8 cellular contexts compared by ENCODE assay signal in the genomic region with DNA sequence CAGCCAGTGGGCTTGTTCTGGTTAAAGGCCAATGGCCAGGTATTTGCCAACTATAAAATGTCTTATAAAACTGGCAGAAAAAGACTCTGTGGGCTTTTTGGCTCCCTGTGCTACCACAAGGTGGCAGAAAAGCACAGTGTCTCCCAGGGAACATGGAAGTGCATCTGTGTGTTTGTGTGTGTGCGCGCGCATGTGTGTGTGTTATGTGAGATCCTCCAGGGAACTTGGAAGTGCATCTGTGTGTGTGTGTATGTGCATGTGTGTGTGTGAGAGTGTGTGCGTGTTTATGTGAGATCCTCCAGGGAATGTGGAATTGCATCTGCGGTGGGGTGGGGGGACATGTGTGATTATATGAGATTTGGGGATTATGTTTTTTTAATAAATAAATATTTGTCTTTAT. TPM values are rescaled to one million over a fixed set of nuclear protein-coding genes. Genes with fewer than 3 reads are reported as not detected.
DNase-seq lines count a peak whose midpoint lies in the region; ATAC-seq, FAIRE-seq and TF ChIP-seq lines count a peak whose summit lies in the region.

No MANE protein-coding gene starts in this region.

- no peak overlapping the region for H3K27ac ChIP-seq in A549
- no peak overlapping the region for H3K27ac ChIP-seq in psoas muscle

- intact Hi-C loops in activated CD4-positive, alpha-beta memory T cell treated with anti-CD3 and anti-CD28 coated beads for 36 hours (cut with micrococcal nuclease): loop anchor here (1.0 kb wide), 1 partner anchor 394 kb away; no protein-coding TSS in a partner anchor
- intact Hi-C loops in psoas muscle (cut with DNase I): loop anchor here in 1 of 2 donors (5.0 kb wide), 1 partner anchor 466 kb away; no protein-coding TSS in a partner anchor

- H3K4me1 Mint-ChIP-seq in activated CD4-positive, alpha-beta memory T cell treated with anti-CD3 and anti-CD28 coated beads for 36 hours (ENCODE audit: low read depth): no peaks in the 10 kb centered on the region

- peak; percentile 59 to 74 for TF ChIP-seq RAD21 in A549 (conservative IDR thresholded peaks at IDR 0.05 in 1 of 2, IDR thresholded peaks at IDR 0.05 in 1 of 2)

- no peak overlapping the region for H3K4me2 ChIP-seq in A549

- H3K4me1 ChIP-seq in A549: no peaks in the 10 kb centered on the region
- H3K4me1 ChIP-seq in psoas muscle: no peaks in the 10 kb centered on the region

- H3K27me3 Mint-ChIP-seq in activated CD4-positive, alpha-beta memory T cell treated with anti-CD3 and anti-CD28 coated beads for 36 hours: peaks cover 6% of the 10 kb centered on the region

- H3K36me3 ChIP-seq in psoas muscle (ENCODE audit: insufficient read depth in 1 of 2, low read depth in 1 of 2): no peaks in the 10 kb centered on the region

- ATAC-seq in A549: peak; percentile 47 to 83; a peak in 4 of 6 replicates
- ATAC-seq in psoas muscle: no peak
- no peak for ATAC-seq in GM21576 (IDR thresholded peaks at IDR 0.05; ENCODE audit: unreplicated experiment)
- no peak for ATAC-seq in HG03139 (IDR thresholded peaks at IDR 0.05; ENCODE audit: unreplicated experiment)

- no peak overlapping the region for H3K4me3 ChIP-seq in A549
- H3K4me3 ChIP-seq in GM12864 (ENCODE audit: low read depth, low read length): no peak overlapping the region
- H3K4me3 ChIP-seq in foreskin fibroblast (ENCODE audit: low read depth in 1 of 2, low read length in 2 of 2): no peak overlapping the region
- H3K4me3 ChIP-seq in psoas muscle: no peak overlapping the region

- DNase-seq in A549 (ENCODE audit: low read depth in 1 of 2, low spot score in 1 of 2) (peak in 1 of 2 experiments; percentile 78), GM12864 (ENCODE audit: low read depth) (no peak), NCI-H2171 treated with DMSO at 0.1 percent for 48 hours (lab: John Stamatoyannopoulos, UW) (peak; percentile 65), foreskin fibroblast (peak; percentile 46 to 73), psoas muscle (no peak)
- peak; percentile 66 for DNase-seq in activated CD4-positive, alpha-beta memory T cell treated with anti-CD3 and anti-CD28 coated beads for 36 hours

- no peaks in the 10 kb centered on the region for H3K9me3 ChIP-seq in A549
- H3K9me3 ChIP-seq in psoas muscle: no peaks in the 10 kb centered on the region

- H3K36me3 Mint-ChIP-seq in activated CD4-positive, alpha-beta memory T cell treated with anti-CD3 and anti-CD28 coated beads for 36 hours: no peaks in the 10 kb centered on the region

- peaks cover 9% of the 10 kb centered on the region for H3K9me3 Mint-ChIP-seq in activated CD4-positive, alpha-beta memory T cell treated with anti-CD3 and anti-CD28 coated beads for 36 hours

- H3K27me3 ChIP-seq in psoas muscle (ENCODE audit: insufficient read depth in 3 of 3, low read length in 2 of 3): no peaks in the 10 kb centered on the region

- no peak overlapping the region for H3K27ac Mint-ChIP-seq in activated CD4-positive, alpha-beta memory T cell treated with anti-CD3 and anti-CD28 coated beads for 36 hours

- WGBS in A549 (ENCODE audit: missing lambda C conversion rate): 84% methylated on average over 5 of the region's 5 CpGs
- WGBS in psoas muscle, 3 donors: 48 to 69% (median 57%) methylated on average over 5 of the region's 5 CpGs

- TF ChIP-seq EP300 in A549 (IDR thresholded peaks at IDR 0.05): no peak

- POLR2A ChIA-PET in A549 (lab: Yijun Ruan, JAX): no interaction called here
- POLR2A ChIA-PET in activated CD4-positive, alpha-beta memory T cell treated with anti-CD3 and anti-CD28 coated beads for 36 hours (lab: Charles Lee): no interaction called here

- CTCF ChIA-PET in A549 (lab: Yijun Ruan, JAX): interaction anchor here (0.5 to 1.6 kb wide), 4 partner anchors 10 to 470 kb away, joined by 3 to 9 read pairs (median 4); no protein-coding TSS in a partner anchor
- CTCF ChIA-PET in activated CD4-positive, alpha-beta memory T cell treated with anti-CD3 and anti-CD28 coated beads for 36 hours (lab: Charles Lee): interaction anchor here (2.5 kb wide), 1 partner anchor 165 kb away, joined by 8 read pairs; no protein-coding TSS in a partner anchor

- TF ChIP-seq POLR2A in A549 (IDR thresholded peaks at IDR 0.05; ENCODE audit: low read length): no peak

- H3K4me3 Mint-ChIP-seq in activated CD4-positive, alpha-beta memory T cell treated with anti-CD3 and anti-CD28 coated beads for 36 hours: no peak overlapping the region

- TF ChIP-seq CTCF in A549 (IDR thresholded peaks at IDR 0.05) (peak; percentile 52), GM12864 (IDR thresholded peaks at IDR 0.05; ENCODE audit: low read depth, low read length, missing control alignments) (peak; percentile 61), foreskin fibroblast (IDR thresholded peaks at IDR 0.05; ENCODE audit: low read depth, low read length) (peak; percentile 71), psoas muscle (IDR thresholded peaks at IDR 0.05) (peak; percentile 19)

- no peak for FAIRE-seq in A549 (lab: Jason Lieb, UNC)

TF ChIP-seq in A549, 52 proteins besides CTCF, POLR2A, EP300 and RAD21:
- TF ChIP-seq ESRRA (IDR thresholded peaks at IDR 0.05; ENCODE audit: borderline replicate concordance, low read length): no peak
- peak; percentile 45 for TF ChIP-seq SMC3 (IDR thresholded peaks at IDR 0.05)
TF ChIP-seq in A549: peak in this region for 1.

RNA-seq across cellular contexts. Expression of gene ABI1, which starts 30.2 kb away (rescaled TPM):
- 56.3 and 67.6 TPM in 2 replicates for polyA plus RNA-seq in A549 (2011; rRNA removed)
- polyA plus RNA-seq in A549 (2012; cell fraction: cytosol; rRNA removed): 30.0 and 37.4 TPM in 2 replicates
- polyA plus RNA-seq in A549 (2012; cell fraction: nucleus; rRNA removed): 18.0 and 29.4 TPM in 2 replicates
- polyA plus RNA-seq in A549 (2017; fragmentation: RNase III; extraction: RNeasy Plus Mini Kit Qiagen cat#74134 plus additional on column Dnase treatment): 34.3 to 36.2 TPM (median 35.8 TPM) in 3 replicates
- 27.3 and 33.1 TPM in 2 replicates for polyA minus RNA-seq in A549 (2011; rRNA and poly(A)+ RNA removed)
- total RNA-seq in activated CD4-positive, alpha-beta memory T cell treated with anti-CD3 and anti-CD28 coated beads for 36 hours: 10 to 100 TPM; 55.5 to 56.2 TPM
- total RNA-seq in psoas muscle: 10 to 100 TPM; 24.9 to 33.8 (median 31.2) TPM
- polyA plus RNA-seq in psoas muscle: 10 to 100 TPM; 13.9 to 30.6 (median 18.2) TPM

Comparison
In these comparisons a context has a peak if more than half of its experiments do, and no peak if none do; other contexts are left out.
1. ATAC-seq: peak in A549 (2 of 2); none in psoas muscle (0 of 4), GM21576 (single experiment) and HG03139 (single experiment).
2. DNase-seq: peak in NCI-H2171 treated with DMSO at 0.1 percent for 48 hours (single experiment), activated CD4-positive, alpha-beta memory T cell treated with anti-CD3 and anti-CD28 coated beads for 36 hours (single experiment) and foreskin fibroblast (2 of 2); none in GM12864 (single experiment) and psoas muscle (0 of 2).
3. CTCF ChIP-seq: peak in every context shown above with its lines; median percentile 71 in foreskin fibroblast; 61 in GM12864; 52 in A549; 19 in psoas muscle.